ENCODE assay signal across 20 cellular contexts in genomic region chr15:77532067-77532710, GRCh38.
DNase-seq lines count a peak whose midpoint lies in the region; ATAC-seq, FAIRE-seq and TF ChIP-seq lines count a peak whose summit lies in the region.
"Had no signal": no experiment of that assay in that cellular context is flagged by ENCODE, and none has a peak within 500 bp of the region (broad histone marks: within the 10 kb centered on the region; RNA-seq: fewer than 3 reads in every experiment).

No MANE protein-coding gene starts in this region.

- TF ChIP-seq CTCF in heart right ventricle (IDR thresholded peaks at IDR 0.05) (no peak), K562 (IDR thresholded peaks at IDR 0.05 in 2 of 3, conservative IDR thresholded peaks at IDR 0.05 in 1 of 3; ENCODE audit: insufficient read depth in 2 of 3, low read depth in 1 of 3, low read length in 3 of 3) (no peak), neural cell (IDR thresholded peaks at IDR 0.05; ENCODE audit: poor library complexity, severe bottlenecking) (no peak), upper lobe of right lung (IDR thresholded peaks at IDR 0.05) (no peak), mucosa of descending colon (IDR thresholded peaks at IDR 0.05) (no peak)
- no peak for TF ChIP-seq CTCF in CD4-positive, alpha-beta T cell (IDR thresholded peaks at IDR 0.05)

- no peaks in the 10 kb centered on the region for H3K79me2 ChIP-seq in K562 (ENCODE audit: control insufficient read depth, insufficient read depth, low read length)
- H3K79me2 ChIP-seq in neural cell (replicated peaks; ENCODE audit: insufficient read depth, low read length), result no peaks in the 10 kb centered on the region

- H2AFZ ChIP-seq in K562 (ENCODE audit: low read depth, low read length), result no peak overlapping the region
- no peak overlapping the region for H2AFZ ChIP-seq in neural cell (ENCODE audit: low read depth, low read length)

- no peak for TF ChIP-seq POLR2A in K562 (conservative IDR thresholded peaks at IDR 0.05)

- no peak overlapping the region for H3K4me2 ChIP-seq in K562 (ENCODE audit: insufficient read depth, low read length)
- no peak overlapping the region for H3K4me2 ChIP-seq in neural cell (ENCODE audit: low read length)
- H3K4me2 ChIP-seq: KMS-11 had no signal

- 0 out of 2 replicates have a peak, but pooled peaks cover 3% of the 10 kb centered on the region for H4K20me1 ChIP-seq in K562 (replicated peaks; ENCODE audit: control insufficient read depth, insufficient read depth, low read length)
- H4K20me1 ChIP-seq in neural cell (ENCODE audit: insufficient read depth), result no peaks in the 10 kb centered on the region

- no peaks in the 10 kb centered on the region for H3K27me3 Mint-ChIP-seq in CD4-positive, alpha-beta T cell

- no peak for FAIRE-seq in K562 (lab: Jason Lieb, UNC)
- FAIRE-seq: A204.1, D721Med had no signal

- H3K27me3 ChIP-seq in heart right ventricle (no peaks in the 10 kb centered on the region), K562 (ENCODE audit: control insufficient read depth in 2 of 2, insufficient read depth in 2 of 2, low read length in 2 of 2) (peaks cover 9 to 46% of the 10 kb centered on the region in 2 experiments; a peak in 4 of 5 replicates), neural cell (ENCODE audit: insufficient read depth, low read depth, low read length) (no peaks in the 10 kb centered on the region), upper lobe of right lung (no peaks in the 10 kb centered on the region)
- no peaks in the 10 kb centered on the region for H3K27me3 ChIP-seq in CD4-positive, alpha-beta T cell (ENCODE audit: control insufficient read depth, insufficient read depth, low read length)
- H3K27me3 ChIP-seq: SJCRH30 had no signal

- H3K36me3 ChIP-seq in heart right ventricle (no peaks in the 10 kb centered on the region), K562 (ENCODE audit: control insufficient read depth, insufficient read depth, low read length) (no peaks in the 10 kb centered on the region), neural cell (ENCODE audit: insufficient read depth, low read length) (no peaks in the 10 kb centered on the region), upper lobe of right lung (no peaks in the 10 kb centered on the region), mucosa of descending colon (ENCODE audit: low read depth) (no peaks in the 10 kb centered on the region)
- H3K36me3 ChIP-seq: SJCRH30 had no signal

- TF ChIP-seq EP300 in K562 (IDR thresholded peaks at IDR 0.05; ENCODE audit: low read length), result no peak
- TF ChIP-seq EP300 in neural cell (conservative IDR thresholded peaks at IDR 0.05; ENCODE audit: poor library complexity, severe bottlenecking), result no peak

- H3K4me3 Mint-ChIP-seq in CD4-positive, alpha-beta T cell, result no peak overlapping the region

- H3K9me3 Mint-ChIP-seq in CD4-positive, alpha-beta T cell, result no peaks in the 10 kb centered on the region

- H3K9me3 ChIP-seq in heart right ventricle (no peaks in the 10 kb centered on the region), K562 (replicated peaks; ENCODE audit: control insufficient read depth, insufficient read depth, low read depth, low read length) (no peaks in the 10 kb centered on the region), neural cell (ENCODE audit: low read length) (no peaks in the 10 kb centered on the region), upper lobe of right lung (no peaks in the 10 kb centered on the region), mucosa of descending colon (no peaks in the 10 kb centered on the region)
- no peaks in the 10 kb centered on the region for H3K9me3 ChIP-seq in CD4-positive, alpha-beta T cell (ENCODE audit: control insufficient read depth, low read length)
- H3K9me3 ChIP-seq: SJCRH30 had no signal

- H3K9ac ChIP-seq in K562 (ENCODE audit: insufficient read depth in 1 of 2, low read depth in 2 of 2, low read length in 2 of 2) (no peak overlapping the region; a peak in 1 of 4 replicates), neural cell (ENCODE audit: low read length) (no peak overlapping the region)
- H3K9ac ChIP-seq: KMS-11 had no signal

- peak; percentile 60 for DNase-seq in cardiac septum (ENCODE audit: low spot score)
- DNase-seq in heart right ventricle, result no peak
- no peak for DNase-seq in K562 (ENCODE audit: extremely low read depth in 1 of 4, low spot score in 3 of 4)
- peak; percentile 23 for DNase-seq in upper lobe of right lung
- no peak for DNase-seq in mucosa of descending colon
- DNase-seq in CD4-positive, alpha-beta T cell, result no peak
- DNase-seq: EL, GF-D8, NCI-H1092 treated with DMSO at 0.1 percent for 48 hours, NCI-H1436 treated with DMSO at 0.1 percent for 48 hours, NCI-H1930, NCI-H2227 treated with DMSO at 0.1 percent for 48 hours, NCI-H510A, SJCRH30 had no signal

- intact Hi-C loops in cardiac septum (cut with DNase I) (no loop called here), heart right ventricle (cut with DNase I) (no loop called here), K562 (cut with micrococcal nuclease) (no loop called here), upper lobe of right lung (cut with DNase I) (no loop called here), mucosa of descending colon (cut with DNase I, micrococcal nuclease) (no loop called here)
- intact Hi-C loops in CD4-positive, alpha-beta T cell (cut with DNase I, micrococcal nuclease), result no loop called here

- ATAC-seq in heart right ventricle (no peak), K562 (no peak), upper lobe of right lung (no peak), mucosa of descending colon (no peak)
- no peak for ATAC-seq in CD4-positive, alpha-beta T cell (ENCODE audit: poor library complexity)
- ATAC-seq: Panc1 had no signal

- in situ Hi-C loops in K562 (cut with MboI), result no loop called here

- BruUV-seq in K562 (replicated peaks; lab: Mats Ljungman, UMichigan), result no TSS peak

- H3K4me3 ChIP-seq in heart right ventricle (no peak overlapping the region), K562 (no peak overlapping the region), neural cell (ENCODE audit: low read length) (no peak overlapping the region), upper lobe of right lung (no peak overlapping the region), mucosa of descending colon (no peak overlapping the region)
- H3K4me3 ChIP-seq: SJCRH30 had no signal

- H3K27ac ChIP-seq in heart right ventricle (no peak overlapping the region), K562 (ENCODE audit: extremely low read depth, low read depth, low read length) (no peak overlapping the region), neural cell (ENCODE audit: low read length) (peak overlapping the region; percentile 66), upper lobe of right lung (no peak overlapping the region)
- H3K27ac ChIP-seq in CD4-positive, alpha-beta T cell (ENCODE audit: low read depth, low read length), result no peak overlapping the region
- H3K27ac ChIP-seq: C4-2B, KMS-11, SJCRH30 had no signal

- CTCF ChIA-PET in K562 (lab: Yijun Ruan, JAX; ENCODE audit: low intra/inter-chr PET ratio), result no interaction called here
- CTCF ChIA-PET in CD4-positive, alpha-beta T cell (lab: Charles Lee), result no interaction called here

- no peaks in the 10 kb centered on the region for H3K4me1 Mint-ChIP-seq in CD4-positive, alpha-beta T cell (ENCODE audit: low read depth)

- no peaks in the 10 kb centered on the region for H3K9me2 ChIP-seq in neural cell (ENCODE audit: insufficient read depth, low read length)

- H3K27ac Mint-ChIP-seq in CD4-positive, alpha-beta T cell, result no peak overlapping the region

- H3K36me3 Mint-ChIP-seq in CD4-positive, alpha-beta T cell (ENCODE audit: low read depth), result no peaks in the 10 kb centered on the region

- H3F3A ChIP-seq in neural cell (ENCODE audit: insufficient read depth, low read length, poor library complexity, severe bottlenecking), result no peaks in the 10 kb centered on the region

- no peaks in the 10 kb centered on the region for H3K9me1 ChIP-seq in K562 (ENCODE audit: control insufficient read depth, insufficient read depth, low read length)

- H3K4me1 ChIP-seq in heart right ventricle, result peaks cover 8 to 40% (median 21%) of the 10 kb centered on the region in 9 donors
- peaks cover 6 to 9% of the 10 kb centered on the region in 2 experiments; a peak in 4 of 5 replicates for H3K4me1 ChIP-seq in K562 (replicated peaks in 1 of 2; ENCODE audit: control insufficient read depth in 2 of 2, insufficient read depth in 2 of 2, low read length in 2 of 2)
- H3K4me1 ChIP-seq in upper lobe of right lung, result peaks cover 5% of the 10 kb centered on the region
- no peaks in the 10 kb centered on the region for H3K4me1 ChIP-seq in mucosa of descending colon (ENCODE audit: low read depth)

- POLR2A ChIA-PET in K562 (lab: Yijun Ruan, JAX), result interaction anchor here (0.5 to 1.4 kb wide), 4 partner anchors 13 to 427 kb away, joined by 3 to 4 read pairs (median 4); no protein-coding TSS in a partner anchor
- POLR2A ChIA-PET in CD4-positive, alpha-beta T cell (lab: Charles Lee), result no interaction called here

- no peak for TF ChIP-seq RAD21 in K562 (CRISPR knock-in tag; conservative IDR thresholded peaks at IDR 0.05 in 1 of 2, IDR thresholded peaks at IDR 0.05 in 1 of 2)
- no peak for TF ChIP-seq RAD21 in neural cell (conservative IDR thresholded peaks at IDR 0.05)

- 87 to 93% methylated on average over 3 of the region's 3 CpGs for WGBS in heart right ventricle, 2 donors
- 0% methylated on average over 3 of the region's 3 CpGs for WGBS in K562 (ENCODE audit: insufficient coverage, low coverage, missing lambda C conversion rate)

TF ChIP-seq in neural cell, 6 proteins besides CTCF, POLR2A, EP300 and RAD21 (continues in another document):
- TF ChIP-seq, protein P1, sequence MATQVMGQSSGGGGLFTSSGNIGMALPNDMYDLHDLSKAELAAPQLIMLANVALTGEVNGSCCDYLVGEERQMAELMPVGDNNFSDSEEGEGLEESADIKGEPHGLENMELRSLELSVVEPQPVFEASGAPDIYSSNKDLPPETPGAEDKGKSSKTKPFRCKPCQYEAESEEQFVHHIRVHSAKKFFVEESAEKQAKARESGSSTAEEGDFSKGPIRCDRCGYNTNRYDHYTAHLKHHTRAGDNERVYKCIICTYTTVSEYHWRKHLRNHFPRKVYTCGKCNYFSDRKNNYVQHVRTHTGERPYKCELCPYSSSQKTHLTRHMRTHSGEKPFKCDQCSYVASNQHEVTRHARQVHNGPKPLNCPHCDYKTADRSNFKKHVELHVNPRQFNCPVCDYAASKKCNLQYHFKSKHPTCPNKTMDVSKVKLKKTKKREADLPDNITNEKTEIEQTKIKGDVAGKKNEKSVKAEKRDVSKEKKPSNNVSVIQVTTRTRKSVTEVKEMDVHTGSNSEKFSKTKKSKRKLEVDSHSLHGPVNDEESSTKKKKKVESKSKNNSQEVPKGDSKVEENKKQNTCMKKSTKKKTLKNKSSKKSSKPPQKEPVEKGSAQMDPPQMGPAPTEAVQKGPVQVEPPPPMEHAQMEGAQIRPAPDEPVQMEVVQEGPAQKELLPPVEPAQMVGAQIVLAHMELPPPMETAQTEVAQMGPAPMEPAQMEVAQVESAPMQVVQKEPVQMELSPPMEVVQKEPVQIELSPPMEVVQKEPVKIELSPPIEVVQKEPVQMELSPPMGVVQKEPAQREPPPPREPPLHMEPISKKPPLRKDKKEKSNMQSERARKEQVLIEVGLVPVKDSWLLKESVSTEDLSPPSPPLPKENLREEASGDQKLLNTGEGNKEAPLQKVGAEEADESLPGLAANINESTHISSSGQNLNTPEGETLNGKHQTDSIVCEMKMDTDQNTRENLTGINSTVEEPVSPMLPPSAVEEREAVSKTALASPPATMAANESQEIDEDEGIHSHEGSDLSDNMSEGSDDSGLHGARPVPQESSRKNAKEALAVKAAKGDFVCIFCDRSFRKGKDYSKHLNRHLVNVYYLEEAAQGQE (IDR thresholded peaks at IDR 0.05; ENCODE audit: borderline replicate concordance), result no peak

Comparison
In these comparisons a context has a peak if more than half of its experiments do, and no peak if none do; other contexts are left out.
1. DNase-seq: peak in cardiac septum (single experiment) and upper lobe of right lung (single experiment); none in heart right ventricle (0 of 2), K562 (0 of 4), mucosa of descending colon (0 of 3) and CD4-positive, alpha-beta T cell (0 of 10).